ENCODE assay signal across 11 cellular contexts in genomic region chr17:50219345-50219744, GRCh38. TPM values are rescaled to one million over a fixed set of nuclear protein-coding genes. Genes with fewer than 3 reads are reported as not detected.
DNase-seq lines count a peak whose midpoint lies in the region; TF ChIP-seq lines count a peak whose summit lies in the region.
"Had no signal": no experiment of that assay in that cellular context is flagged by ENCODE, and none has a peak within 500 bp of the region (broad histone marks: within the 10 kb centered on the region; RNA-seq: fewer than 3 reads in every experiment).

No MANE protein-coding gene starts in this region.

- no peaks in the 10 kb centered on the region for H3K36me3 ChIP-seq in subcutaneous abdominal adipose tissue (ENCODE audit: control insufficient read depth in 5 of 5, insufficient read depth in 5 of 5, low read length in 5 of 5)

- no peak overlapping the region for H3K9ac ChIP-seq in subcutaneous abdominal adipose tissue (ENCODE audit: low read length in 5 of 5)

- H3K9me3 ChIP-seq in subcutaneous abdominal adipose tissue (ENCODE audit: control insufficient read depth in 5 of 5, low read length in 5 of 5) = no peaks in the 10 kb centered on the region

- TF ChIP-seq CTCF in WI38 (IDR thresholded peaks at IDR 0.05; ENCODE audit: low read depth, low read length) = no peak

- peak overlapping the region; percentile 77 for H3K27ac ChIP-seq in subcutaneous abdominal adipose tissue (ENCODE audit: low read depth, low read length)

- no peaks in the 10 kb centered on the region for H3K27me3 ChIP-seq in subcutaneous abdominal adipose tissue (ENCODE audit: control insufficient read depth in 5 of 5, insufficient read depth in 4 of 5, low read length in 5 of 5)

- peak overlapping the region; percentile 43 for H3K4me3 ChIP-seq in WI38 (ENCODE audit: low read depth, low read length)
- H3K4me3 ChIP-seq in subcutaneous abdominal adipose tissue (ENCODE audit: low read depth in 1 of 5, low read length in 5 of 5) = no peak overlapping the region

- peaks cover 7 to 53% (median 42%) of the 10 kb centered on the region in 5 donors for H3K4me1 ChIP-seq in subcutaneous abdominal adipose tissue (ENCODE audit: control insufficient read depth in 5 of 5, insufficient read depth in 5 of 5, low read length in 5 of 5)

- DNase-seq in HCEC 1CT = peak; percentile 94
- DNase-seq in islet precursor cell = peak; percentile 62
- DNase-seq in posterior vena cava (ENCODE audit: low spot score) = no peak
- DNase-seq in Kasumi-1 (lab: John Stamatoyannopoulos, UW) = no peak
- DNase-seq in stimulated activated CD4-positive, alpha-beta T cell treated with anti-CD3 and anti-CD28 coated beads, Interleukin-1b, Interleukin-23, amount 100 ng/mL, for 48 hours = no peak
- DNase-seq in activated T-cell treated with anti-CD3 and anti-CD28 coated beads for 4 hours = no peak
- DNase-seq: NCI-H187 had no signal

- intact Hi-C loops in posterior vena cava (cut with DNase I) = no loop called here

RNA-seq across cellular contexts. Expression of gene COL1A1, which starts 17.9 kb away (rescaled TPM):
- total RNA-seq in posterior vena cava = 1,000 to 10,000 TPM in 1 of 2 donors, 100 to 1,000 TPM in 1; 456 to 1,821 TPM

RNA-seq across cellular contexts. Expression of gene SGCA, which starts 53.5 kb away (rescaled TPM):
- 10 to 100 TPM; 87.9 to 99.0 TPM for total RNA-seq in posterior vena cava
- total RNA-seq: endothelial cell of umbilical vein, neural crest cell had no signal

RNA-seq across cellular contexts. Expression of gene TMEM92, which starts 54.9 kb away (rescaled TPM):
- under 1 TPM; 0.33 to 0.60 TPM for total RNA-seq in posterior vena cava
- total RNA-seq: endothelial cell of umbilical vein had no signal

Comparison
In these comparisons a context has a peak if more than half of its experiments do, and no peak if none do; other contexts are left out.
1. DNase-seq: peak in HCEC 1CT (single experiment) and islet precursor cell (single experiment); none in posterior vena cava (single experiment), Kasumi-1 (0 of 2), stimulated activated CD4-positive, alpha-beta T cell treated with anti-CD3 and anti-CD28 coated beads, Interleukin-1b, Interleukin-23, amount 100 ng/mL, for 48 hours (single experiment) and activated T-cell treated with anti-CD3 and anti-CD28 coated beads for 4 hours (single experiment).